Comparison of ENCODE assay signal across 8 cellular contexts in the genomic region with DNA sequence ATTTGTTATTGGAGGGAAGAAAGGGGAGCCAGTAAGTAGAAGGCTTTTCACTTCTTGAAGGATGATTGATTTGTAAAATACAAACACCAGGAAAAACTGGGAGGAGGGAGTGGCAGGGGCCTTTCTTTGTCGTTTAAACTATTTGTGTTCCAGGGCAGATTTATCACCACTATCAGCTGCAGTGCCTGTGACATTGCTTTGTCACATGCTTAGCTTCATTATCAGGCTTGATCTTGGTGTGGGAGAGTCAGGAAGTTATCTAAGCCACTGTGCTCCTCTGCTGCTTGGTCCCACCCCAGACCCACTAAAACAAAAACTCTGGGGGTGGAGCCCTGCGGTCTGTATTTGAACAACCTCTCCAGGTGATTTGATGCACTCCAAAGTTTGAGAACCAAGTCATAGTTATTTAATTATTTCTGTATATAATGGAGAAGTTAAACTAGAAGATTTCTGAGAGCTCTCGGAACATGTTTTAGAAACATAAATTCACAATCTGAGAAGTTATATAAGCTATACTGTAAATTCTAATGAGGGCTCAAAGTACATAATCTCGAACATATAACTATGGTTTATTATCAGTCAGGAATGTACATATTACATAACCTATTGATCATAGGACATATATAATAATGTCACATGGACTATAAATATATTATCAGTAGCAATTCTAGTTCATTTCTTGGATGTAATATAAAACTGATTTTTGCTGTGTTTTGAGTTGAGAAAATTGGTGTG.
DNase-seq lines count a peak whose midpoint lies in the region; ATAC-seq and TF ChIP-seq lines count a peak whose summit lies in the region.

No MANE protein-coding gene starts in this region.

- no peaks in the 10 kb centered on the region for H3K9me3 Mint-ChIP-seq in nephron

- H3K4me3 Mint-ChIP-seq in nephron = no peak overlapping the region

- H3K27me3 Mint-ChIP-seq in nephron (ENCODE audit: low read depth) = no peaks in the 10 kb centered on the region

- peaks cover 23% of the 10 kb centered on the region for H3K36me3 Mint-ChIP-seq in nephron (ENCODE audit: low read depth)

- peaks cover 23% of the 10 kb centered on the region for H3K4me1 Mint-ChIP-seq in nephron

- DNase-seq in DMS153 treated with DMSO at 0.1 percent for 48 hours (lab: John Stamatoyannopoulos, UW; ENCODE audit: unreplicated experiment) (peak; percentile 46), NCI-H187 treated with DMSO at 0.1 percent for 48 hours (lab: John Stamatoyannopoulos, UW) (peak; percentile 34), activated T-helper 1 cell treated with Interleukin-2 at 50 U/mL for 16 hours (ENCODE audit: low read depth) (peak; percentile 61), NCI-H446 treated with DMSO at 0.1 percent for 48 hours (lab: John Stamatoyannopoulos, UW) (no peak), anterior cingulate cortex (lab: John Stamatoyannopoulos, UW) (no peak), NCI-H128 (lab: John Stamatoyannopoulos, UW; ENCODE audit: unreplicated experiment) (no peak)

- H3K27ac Mint-ChIP-seq in nephron = peak overlapping the region; percentile 25 to 60 (median 37)

- ATAC-seq in HG03095 (IDR thresholded peaks at IDR 0.05; ENCODE audit: unreplicated experiment) = no peak

- TF ChIP-seq CTCF in nephron (IDR thresholded peaks at IDR 0.05; ENCODE audit: unreplicated experiment in 3 of 3) = no peak

Comparison
In these comparisons a context has a peak if more than half of its experiments do, and no peak if none do; other contexts are left out.
1. DNase-seq: peak in DMS153 treated with DMSO at 0.1 percent for 48 hours (single experiment), NCI-H187 treated with DMSO at 0.1 percent for 48 hours (single experiment) and activated T-helper 1 cell treated with Interleukin-2 at 50 U/mL for 16 hours (single experiment); none in NCI-H446 treated with DMSO at 0.1 percent for 48 hours (single experiment), anterior cingulate cortex (0 of 58) and NCI-H128 (single experiment).